Comparison of ENCODE assay signal across 18 cellular contexts in the genomic region with DNA sequence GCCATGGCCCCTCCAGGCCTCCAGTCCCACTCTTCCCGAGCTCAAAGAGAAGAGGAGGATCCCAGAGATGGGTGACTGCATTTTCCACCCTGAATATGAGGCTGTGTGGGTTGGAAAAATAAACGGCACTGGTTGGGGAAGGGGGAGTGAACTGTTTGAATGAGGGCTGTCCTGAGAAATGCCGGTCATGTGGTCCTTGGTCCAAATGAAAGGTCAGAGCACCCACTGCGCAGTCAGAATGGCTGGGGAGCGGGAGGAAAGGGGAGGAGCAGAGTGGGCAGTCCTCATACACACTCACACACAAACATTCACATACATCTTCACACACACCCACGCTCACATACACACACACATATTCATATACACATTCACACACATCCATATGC.
DNase-seq lines count a peak whose midpoint lies in the region; ATAC-seq, FAIRE-seq and TF ChIP-seq lines count a peak whose summit lies in the region.
"Had no signal": no experiment of that assay in that cellular context is flagged by ENCODE, and none has a peak within 500 bp of the region (broad histone marks: within the 10 kb centered on the region; RNA-seq: fewer than 3 reads in every experiment).

No MANE protein-coding gene starts in this region.

- H3K9me3 ChIP-seq in HUES64 (ENCODE audit: insufficient read depth, low read depth, low read length) (no peaks in the 10 kb centered on the region), kidney (ENCODE audit: control insufficient read depth in 1 of 2, low read length in 2 of 2) (no peaks in the 10 kb centered on the region), spleen (no peaks in the 10 kb centered on the region)
- H3K9me3 ChIP-seq: gastrocnemius medialis, pancreas had no signal

- intact Hi-C loops in kidney (cut with DNase I) (no loop called here), spleen (cut with DNase I; ENCODE audit: low total_unique reads) (no loop called here)

- H3K4me3 Mint-ChIP-seq in activated T-cell treated with anti-CD3 and anti-CD28 coated beads, Interleukin-2, amount 50 U/mL, for 4 hours = no peak overlapping the region
- H3K4me3 Mint-ChIP-seq: CD4-positive, alpha-beta memory T cell; stimulated activated naive CD8-positive, alpha-beta T cell treated with anti-CD3 and anti-CD28 coated beads, Interleukin-15, amount 100 ng/mL, for 72 hours had no signal

- TF ChIP-seq CTCF in kidney (IDR thresholded peaks at IDR 0.05; ENCODE audit: borderline replicate concordance, extremely low read depth, insufficient read depth) = no peak
- TF ChIP-seq CTCF in spleen (IDR thresholded peaks at IDR 0.05 in 8 of 11, conservative IDR thresholded peaks at IDR 0.05 in 3 of 11) = no peak

- 74% methylated on average over 6 of the region's 6 CpGs for WGBS in HUES64
- WGBS in spleen, 5 donors = 70 to 84% (median 76%) methylated on average over 6 of the region's 6 CpGs

- no peak overlapping the region for H3K4me3 ChIP-seq in HUES64 (ENCODE audit: low read length)
- H3K4me3 ChIP-seq in kidney (ENCODE audit: low read length in 2 of 2) = no peak overlapping the region
- H3K4me3 ChIP-seq in spleen = no peak overlapping the region
- H3K4me3 ChIP-seq: gastrocnemius medialis, pancreas had no signal

- H3K4me1 ChIP-seq in HUES64 (ENCODE audit: insufficient read depth, low read length) (peaks cover 30% of the 10 kb centered on the region), kidney (ENCODE audit: control insufficient read depth in 1 of 2, insufficient read depth in 1 of 2, low read depth in 1 of 2, low read length in 2 of 2) (peaks cover 0 to 6% of the 10 kb centered on the region in 2 donors), spleen (peaks cover 0 to 3% (median 0%) of the 10 kb centered on the region in 6 donors)

- ATAC-seq in GM18502 (IDR thresholded peaks at IDR 0.05; ENCODE audit: poor library complexity, unreplicated experiment) = no peak
- no peak for ATAC-seq in activated T-cell treated with anti-CD3 and anti-CD28 coated beads, Interleukin-2, amount 50 U/mL, for 4 hours
- ATAC-seq: gastrocnemius medialis, left lobe of liver had no signal

- H3K9ac ChIP-seq in HUES64 (ENCODE audit: low read depth, low read length) (no peak overlapping the region), kidney (ENCODE audit: low read length in 2 of 2) (no peak overlapping the region)

- H3K9me3 Mint-ChIP-seq in activated T-cell treated with anti-CD3 and anti-CD28 coated beads, Interleukin-2, amount 50 U/mL, for 4 hours = no peaks in the 10 kb centered on the region
- H3K9me3 Mint-ChIP-seq: stimulated activated naive CD8-positive, alpha-beta T cell treated with anti-CD3 and anti-CD28 coated beads, Interleukin-15, amount 100 ng/mL, for 72 hours had no signal

- H3K4me1 Mint-ChIP-seq in activated T-cell treated with anti-CD3 and anti-CD28 coated beads, Interleukin-2, amount 50 U/mL, for 4 hours (ENCODE audit: low read depth) = peaks cover 2% of the 10 kb centered on the region
- H3K4me1 Mint-ChIP-seq: CD4-positive, alpha-beta memory T cell had no signal

- H3K27me3 Mint-ChIP-seq in activated T-cell treated with anti-CD3 and anti-CD28 coated beads, Interleukin-2, amount 50 U/mL, for 4 hours (ENCODE audit: low read depth) = no peaks in the 10 kb centered on the region

- TF ChIP-seq POLR2A in spleen (IDR thresholded peaks at IDR 0.05) = no peak

- FAIRE-seq in kidney (lab: Jason Lieb, UNC) = no peak
- FAIRE-seq: pancreas had no signal

- no peaks in the 10 kb centered on the region for H3K36me3 Mint-ChIP-seq in activated T-cell treated with anti-CD3 and anti-CD28 coated beads, Interleukin-2, amount 50 U/mL, for 4 hours (ENCODE audit: insufficient read depth)
- H3K36me3 Mint-ChIP-seq: CD4-positive, alpha-beta memory T cell had no signal

- H3K36me3 ChIP-seq in HUES64 (ENCODE audit: insufficient read depth, low read length) (no peaks in the 10 kb centered on the region), kidney (ENCODE audit: control insufficient read depth in 1 of 2, insufficient read depth in 2 of 2, low read length in 2 of 2) (no peaks in the 10 kb centered on the region), spleen (no peaks in the 10 kb centered on the region)
- H3K36me3 ChIP-seq: gastrocnemius medialis, pancreas had no signal

- H3K27ac ChIP-seq in HUES64 (ENCODE audit: low read depth, low read length) = peak overlapping the region; percentile 61
- H3K27ac ChIP-seq in caudate nucleus (ENCODE audit: low read depth, low read length) = peak overlapping the region; percentile 12
- no peak overlapping the region for H3K27ac ChIP-seq in kidney (ENCODE audit: low read depth in 2 of 2, low read length in 2 of 2)
- H3K27ac ChIP-seq in spleen = no peak overlapping the region
- H3K27ac ChIP-seq: gastrocnemius medialis had no signal

- H3K27me3 ChIP-seq in HUES64 (ENCODE audit: insufficient read depth, low read length) (no peaks in the 10 kb centered on the region), spleen (replicated peaks in 1 of 7) (peaks cover 0 to 1% (median 0%) of the 10 kb centered on the region in 7 donors)
- H3K27me3 ChIP-seq: gastrocnemius medialis, pancreas had no signal

- DNase-seq in caudate nucleus (lab: John Stamatoyannopoulos, UW) = no peak
- peak; percentile 19 for DNase-seq in kidney
- peak; percentile 11 for DNase-seq in spleen
- no peak for DNase-seq in activated T-cell treated with anti-CD3 and anti-CD28 coated beads, Interleukin-2, amount 50 U/mL, for 4 hours
- no peak for DNase-seq in GF-D8 (lab: John Stamatoyannopoulos, UW)
- no peak for DNase-seq in D341Med (ENCODE audit: low spot score)
- DNase-seq: activated CD4-positive, alpha-beta T cell treated with anti-CD3 and anti-CD28 coated beads for 48 hours; activated effector memory CD4-positive, alpha-beta T cell treated with Interleukin-2 at 50 U/mL for 16 hours; CD4-positive, alpha-beta memory T cell; gastrocnemius medialis; GOT3; NCI-H1436 treated with DMSO at 0.1 percent for 48 hours; pancreas; stimulated activated CD4-positive, alpha-beta T cell treated with anti-CD3 and anti-CD28 coated beads, Interleukin-4, amount 100 ng/mL, for 4 hours had no signal

Comparison
In these comparisons a context has a peak if more than half of its experiments do, and no peak if none do; other contexts are left out.
1. H3K27ac ChIP-seq: peak in HUES64 (single experiment) and caudate nucleus (single experiment); none in kidney (0 of 2) and spleen (0 of 8).
2. DNase-seq: peak in kidney (single experiment) and spleen (single experiment); none in caudate nucleus (0 of 61), activated T-cell treated with anti-CD3 and anti-CD28 coated beads, Interleukin-2, amount 50 U/mL, for 4 hours (single experiment), GF-D8 (single experiment) and D341Med (single experiment).